ENCODE assay signal across 1 cellular context in genomic region chr14:105195051-105195450, GRCh38.
TF ChIP-seq lines count a peak whose summit lies in the region.

No MANE protein-coding gene starts in this region.

TF ChIP-seq in H1, 55 proteins besides CTCF, POLR2A, EP300 and RAD21:
- TF ChIP-seq RNF2 (IDR thresholded peaks at IDR 0.05; ENCODE audit: borderline replicate concordance, low read depth, low read length, missing control alignments, poor library complexity, severe bottlenecking), result no peak
- TF ChIP-seq RBBP5 (IDR thresholded peaks at IDR 0.05; ENCODE audit: borderline replicate concordance, low read depth, low read length), result no peak
- TF ChIP-seq SRF (IDR thresholded peaks at IDR 0.05; ENCODE audit: low read depth, low read length), result no peak
- TF ChIP-seq ASH2L (IDR thresholded peaks at IDR 0.05; ENCODE audit: low read length), result no peak
- no peak for TF ChIP-seq CBX5 (IDR thresholded peaks at IDR 0.05; ENCODE audit: low read depth, low read length)
- no peak for TF ChIP-seq EGR1 (IDR thresholded peaks at IDR 0.05; ENCODE audit: borderline replicate concordance, low read depth, low read length)
- no peak for TF ChIP-seq SP1 (IDR thresholded peaks at IDR 0.05; ENCODE audit: low read depth, low read length)
